ENCODE assay signal across 13 cellular contexts in the genomic region with DNA sequence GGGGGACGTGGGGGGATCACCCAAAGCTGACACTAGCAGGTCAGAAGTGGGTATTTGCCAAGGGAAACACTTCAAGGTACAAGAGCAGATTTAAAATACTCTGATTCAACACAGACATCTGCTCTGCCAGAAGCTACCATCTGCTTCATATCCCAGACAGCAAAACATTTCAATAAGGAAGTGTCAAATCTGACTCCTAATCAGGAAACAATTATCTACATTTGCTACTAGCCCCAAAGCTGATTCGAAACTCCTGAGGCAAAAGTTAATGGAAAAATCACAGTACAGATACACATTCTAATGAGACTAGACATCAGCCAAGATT. TPM values are rescaled to one million over a fixed set of nuclear protein-coding genes. Genes with fewer than 3 reads are reported as not detected.
DNase-seq lines count a peak whose midpoint lies in the region; ATAC-seq and TF ChIP-seq lines count a peak whose summit lies in the region.
"Had no signal": no experiment of that assay in that cellular context is flagged by ENCODE, and none has a peak within 500 bp of the region (broad histone marks: within the 10 kb centered on the region; RNA-seq: fewer than 3 reads in every experiment).

No MANE protein-coding gene starts in this region.

- ATAC-seq in left cardiac atrium: peak; percentile 33 to 51
- ATAC-seq in GM21390 (IDR thresholded peaks at IDR 0.05; ENCODE audit: unreplicated experiment): no peak
- ATAC-seq: HepG2, Panc1, T-cell had no signal

- H3K79me2 ChIP-seq in fibroblast of lung (ENCODE audit: control insufficient read depth, insufficient read depth, low read length): no peaks in the 10 kb centered on the region

- H3K27me3 ChIP-seq in right atrium auricular region: no peaks in the 10 kb centered on the region
- no peaks in the 10 kb centered on the region for H3K27me3 ChIP-seq in fibroblast of lung (ENCODE audit: control insufficient read depth, insufficient read depth, low read length)
- no peaks in the 10 kb centered on the region for H3K27me3 ChIP-seq in transverse colon
- H3K27me3 ChIP-seq: colonic mucosa had no signal

- H3K27me3 Mint-ChIP-seq in progenitor cell of endocrine pancreas: no peaks in the 10 kb centered on the region

- peaks cover 68% of the 10 kb centered on the region for H3K4me1 Mint-ChIP-seq in progenitor cell of endocrine pancreas (ENCODE audit: low read depth)
- H3K4me1 Mint-ChIP-seq: T-cell had no signal

- no peak overlapping the region for H3K4me3 Mint-ChIP-seq in progenitor cell of endocrine pancreas (ENCODE audit: low read depth)
- H3K4me3 Mint-ChIP-seq: activated T-cell treated with anti-CD3 and anti-CD28 coated beads, Interleukin-2, amount 50 U/mL, for 24 hours; T-cell had no signal

- H3K4me3 ChIP-seq in right atrium auricular region (no peak overlapping the region), fibroblast of lung (replicated peaks in 1 of 4; ENCODE audit: control extremely low read depth in 1 of 4, insufficient read depth in 1 of 4, low read depth in 3 of 4, low read length in 4 of 4) (no peak overlapping the region), transverse colon (no peak overlapping the region)
- H3K4me3 ChIP-seq: colonic mucosa had no signal

- no peak overlapping the region for H3K9ac ChIP-seq in fibroblast of lung (ENCODE audit: insufficient read depth, low read length)

- DNase-seq in left cardiac atrium: no peak
- no peak for DNase-seq in right atrium auricular region (ENCODE audit: low spot score)
- peak; percentile 10 for DNase-seq in NCI-H748 treated with DMSO at 0.1 percent for 48 hours (lab: John Stamatoyannopoulos, UW)
- DNase-seq in fibroblast of lung (ENCODE audit: low read depth in 2 of 2): peak; percentile 24 to 47
- DNase-seq in transverse colon: no peak
- no peak for DNase-seq in GOT3 (lab: John Stamatoyannopoulos, UW)
- no peak for DNase-seq in progenitor cell of endocrine pancreas (ENCODE audit: low spot score, unreplicated experiment)
- DNase-seq: activated T-cell treated with anti-CD3 and anti-CD28 coated beads, Interleukin-2, amount 50 U/mL, for 24 hours; colonic mucosa; T-cell had no signal

- 19 to 43% methylated on average over 1 to 2 of the region's 2 CpGs for WGBS in transverse colon (ENCODE audit: low coverage in 1 of 2), 2 donors

- TF ChIP-seq CTCF in right atrium auricular region (IDR thresholded peaks at IDR 0.05) (no peak), fibroblast of lung (conservative IDR thresholded peaks at IDR 0.05 in 1 of 2, IDR thresholded peaks at IDR 0.05 in 1 of 2; ENCODE audit: low read depth in 1 of 2, low read length in 2 of 2) (no peak), transverse colon (IDR thresholded peaks at IDR 0.05) (no peak), progenitor cell of endocrine pancreas (IDR thresholded peaks at IDR 0.05; ENCODE audit: unreplicated experiment) (no peak)

- TF ChIP-seq POLR2A in transverse colon (IDR thresholded peaks at IDR 0.05): no peak

- peaks cover 2% of the 10 kb centered on the region for H3K36me3 Mint-ChIP-seq in progenitor cell of endocrine pancreas (ENCODE audit: insufficient read depth)
- H3K36me3 Mint-ChIP-seq: T-cell had no signal

- no peak for TF ChIP-seq EP300 in transverse colon (IDR thresholded peaks at IDR 0.05; ENCODE audit: low read depth)

- H3K4me2 ChIP-seq in fibroblast of lung (ENCODE audit: extremely low read depth, insufficient read depth, low read length): no peak overlapping the region

- no peaks in the 10 kb centered on the region for H4K20me1 ChIP-seq in fibroblast of lung (ENCODE audit: control insufficient read depth, extremely low read depth, insufficient read depth, low read length)

- H3K9me3 ChIP-seq in right atrium auricular region (no peaks in the 10 kb centered on the region), fibroblast of lung (ENCODE audit: control insufficient read depth, insufficient read depth, low read depth, low read length) (no peaks in the 10 kb centered on the region), transverse colon (no peaks in the 10 kb centered on the region)
- H3K9me3 ChIP-seq: colonic mucosa had no signal

- no peaks in the 10 kb centered on the region for H3K9me3 Mint-ChIP-seq in progenitor cell of endocrine pancreas (ENCODE audit: low read depth)
- H3K9me3 Mint-ChIP-seq: activated T-cell treated with anti-CD3 and anti-CD28 coated beads, Interleukin-2, amount 50 U/mL, for 24 hours; T-cell had no signal

- H3K36me3 ChIP-seq in right atrium auricular region (no peaks in the 10 kb centered on the region), fibroblast of lung (ENCODE audit: control insufficient read depth, insufficient read depth, low read length) (no peaks in the 10 kb centered on the region), transverse colon (no peaks in the 10 kb centered on the region)
- H3K36me3 ChIP-seq: colonic mucosa had no signal

- H3K4me1 ChIP-seq in right atrium auricular region: peaks cover 0 to 48% of the 10 kb centered on the region in 2 donors
- no peaks in the 10 kb centered on the region for H3K4me1 ChIP-seq in fibroblast of lung (ENCODE audit: control insufficient read depth, extremely low read depth, insufficient read depth, low read length)
- H3K4me1 ChIP-seq in transverse colon: peaks cover 23 to 55% (median 44%) of the 10 kb centered on the region in 4 donors

- H2AFZ ChIP-seq in fibroblast of lung (ENCODE audit: low read length): no peak overlapping the region

- in situ Hi-C loops in transverse colon (cut with MboI; ENCODE audit: low pct_ligation_motif_present in 1 of 4, low pct_unique_long_range_greater_than_20kb in 1 of 4, low sequenced_read_pairs in 3 of 4): no loop called here

- no peak overlapping the region for H3K27ac Mint-ChIP-seq in progenitor cell of endocrine pancreas
- H3K27ac Mint-ChIP-seq: activated T-cell treated with anti-CD3 and anti-CD28 coated beads, Interleukin-2, amount 50 U/mL, for 24 hours; T-cell had no signal

- H3K27ac ChIP-seq in right atrium auricular region: no peak overlapping the region
- no peak overlapping the region for H3K27ac ChIP-seq in fibroblast of lung (ENCODE audit: insufficient read depth, low read length)
- peak overlapping the region; percentile 27 to 63 (median 46) for H3K27ac ChIP-seq in transverse colon
- H3K27ac ChIP-seq: colonic mucosa had no signal

- intact Hi-C loops in left cardiac atrium (cut with DNase I) (no loop called here), transverse colon (cut with DNase I; ENCODE audit: low total_unique reads) (no loop called here)

RNA-seq across cellular contexts. Expression of a gene that starts 48.9 kb away (rescaled TPM):
- 10 to 100 TPM; 23.1 to 29.7 TPM for total RNA-seq in left cardiac atrium
- 10 to 100 TPM; 31.6 to 41.6 TPM for total RNA-seq in right atrium auricular region
- total RNA-seq in fibroblast of lung: 43.1 and 46.4 TPM in 2 replicates
- 24.0 and 26.8 TPM in 2 replicates for polyA plus RNA-seq in fibroblast of lung
- polyA plus RNA-seq in fibroblast of lung (2012): 16.8 TPM in 2 replicates
- 8.5 and 12.0 TPM in 2 replicates for polyA minus RNA-seq in fibroblast of lung (ENCODE audit: low replicate concordance)
- total RNA-seq in transverse colon: 10 to 100 TPM; 27.3 to 65.3 (median 55.6) TPM
- 78.7 and 85.3 TPM in 2 replicates for total RNA-seq in progenitor cell of endocrine pancreas

Comparison
In these comparisons a context has a peak if more than half of its experiments do, and no peak if none do; other contexts are left out.
1. DNase-seq: peak in NCI-H748 treated with DMSO at 0.1 percent for 48 hours (single experiment) and fibroblast of lung (2 of 2); none in left cardiac atrium (single experiment), right atrium auricular region (single experiment), transverse colon (single experiment), GOT3 (single experiment) and progenitor cell of endocrine pancreas (single experiment).
2. H3K27ac ChIP-seq: peak in transverse colon (4 of 4); none in right atrium auricular region (0 of 2) and fibroblast of lung (single experiment).